In genomic region chr5:52725065-52725746, GRCh38 we compare ENCODE assay signal across 7 cellular contexts.
DNase-seq lines count a peak whose midpoint lies in the region; ATAC-seq lines count a peak whose summit lies in the region.

No MANE protein-coding gene starts in this region.

- H3K27ac Mint-ChIP-seq in central memory CD8-positive, alpha-beta T cell (ENCODE audit: low read depth), result peak overlapping the region; percentile 72

- H3K27me3 Mint-ChIP-seq in central memory CD8-positive, alpha-beta T cell, result no peaks in the 10 kb centered on the region

- DNase-seq in SKM-1 treated with dmso at 0.1 percent for 144 hours (lab: John Stamatoyannopoulos, UW; ENCODE audit: unreplicated experiment) (peak; percentile 32), OCI-M2 (lab: John Stamatoyannopoulos, UW; ENCODE audit: unreplicated experiment) (no peak), MG63 (no peak)
- DNase-seq in central memory CD8-positive, alpha-beta T cell (ENCODE audit: low spot score in 2 of 2), result peak; percentile 33 to 73
- DNase-seq in stimulated activated CD4-positive, alpha-beta T cell treated with anti-CD3 and anti-CD28 coated beads, Interleukin-15, amount 100 ng/mL, for 48 hours (ENCODE audit: low read depth in 2 of 2), result peak; percentile 28 to 34

- H3K9me3 Mint-ChIP-seq in central memory CD8-positive, alpha-beta T cell, result peaks cover 7% of the 10 kb centered on the region

- ATAC-seq in GM19043 (IDR thresholded peaks at IDR 0.05; ENCODE audit: low read depth, unreplicated experiment) (peak; percentile 77), HG03108 (IDR thresholded peaks at IDR 0.05; ENCODE audit: unreplicated experiment) (peak; percentile 74)
- ATAC-seq in central memory CD8-positive, alpha-beta T cell (replicated peaks; ENCODE audit: extremely low read depth, poor library complexity, severe bottlenecking), result peak; percentile 99

- H3K9me3 ChIP-seq in MG63, result no peaks in the 10 kb centered on the region

- H3K36me3 Mint-ChIP-seq in central memory CD8-positive, alpha-beta T cell (ENCODE audit: insufficient read depth), result peaks cover 7% of the 10 kb centered on the region

- H3K4me3 Mint-ChIP-seq in central memory CD8-positive, alpha-beta T cell, result peak overlapping the region; percentile 31

- no peaks in the 10 kb centered on the region for H3K36me3 ChIP-seq in MG63

- H3K4me3 ChIP-seq in MG63, result no peak overlapping the region

- H3K27me3 ChIP-seq in MG63, result no peaks in the 10 kb centered on the region

- H3K4me1 Mint-ChIP-seq in central memory CD8-positive, alpha-beta T cell, result peaks cover 47% of the 10 kb centered on the region

Comparison
In these comparisons a context has a peak if more than half of its experiments do, and no peak if none do; other contexts are left out.
1. DNase-seq: peak in SKM-1 treated with dmso at 0.1 percent for 144 hours (single experiment), central memory CD8-positive, alpha-beta T cell (2 of 2) and stimulated activated CD4-positive, alpha-beta T cell treated with anti-CD3 and anti-CD28 coated beads, Interleukin-15, amount 100 ng/mL, for 48 hours (2 of 2); none in OCI-M2 (single experiment) and MG63 (single experiment).
2. Peak in every context shown above with its lines, with median percentiles within 50 percentile points of each other: ATAC-seq.